1 cellular context compared by ENCODE assay signal in the genomic region with DNA sequence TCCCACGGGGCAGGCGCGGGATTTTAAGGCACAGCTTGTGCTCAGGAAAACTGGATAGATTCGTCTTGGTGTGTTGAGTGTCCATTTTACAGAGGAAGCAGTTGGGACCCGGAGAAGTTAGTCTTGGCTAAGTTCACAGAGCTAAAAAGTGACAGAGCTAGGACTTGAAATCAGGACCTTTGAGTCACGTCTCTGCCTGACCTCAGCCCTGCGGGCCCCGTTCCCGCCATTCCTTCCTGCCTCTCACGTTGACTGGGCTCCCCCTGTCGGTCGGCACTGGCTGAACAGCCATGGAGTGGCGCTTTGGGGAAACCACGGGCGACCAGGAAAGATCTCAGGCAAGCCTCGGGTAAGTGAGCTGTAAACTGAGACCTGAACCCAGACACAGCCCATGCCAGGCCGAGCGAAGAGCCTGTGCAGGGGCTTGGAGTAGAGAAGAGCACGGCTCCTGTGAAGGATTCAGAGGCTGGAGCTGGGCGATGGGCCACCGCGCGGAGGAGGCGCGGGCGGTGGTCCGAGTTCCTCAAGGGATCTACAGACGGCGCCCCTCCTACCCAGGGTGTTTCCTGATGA.
TF ChIP-seq lines count a peak whose summit lies in the region.

No MANE protein-coding gene starts in this region.

TF ChIP-seq in SK-N-SH treated with all-trans-retinoic acid at 6 μM for 48 hours, 23 proteins besides CTCF, POLR2A, EP300 and RAD21 (continued from another document):
- TF ChIP-seq RARB (CRISPR knock-in tag; IDR thresholded peaks at IDR 0.05) = no peak
- TF ChIP-seq CSDC2 (CRISPR knock-in tag; IDR thresholded peaks at IDR 0.05) = no peak
- no peak for TF ChIP-seq ZNF8 (CRISPR knock-in tag; IDR thresholded peaks at IDR 0.05)
- TF ChIP-seq, protein P1, sequence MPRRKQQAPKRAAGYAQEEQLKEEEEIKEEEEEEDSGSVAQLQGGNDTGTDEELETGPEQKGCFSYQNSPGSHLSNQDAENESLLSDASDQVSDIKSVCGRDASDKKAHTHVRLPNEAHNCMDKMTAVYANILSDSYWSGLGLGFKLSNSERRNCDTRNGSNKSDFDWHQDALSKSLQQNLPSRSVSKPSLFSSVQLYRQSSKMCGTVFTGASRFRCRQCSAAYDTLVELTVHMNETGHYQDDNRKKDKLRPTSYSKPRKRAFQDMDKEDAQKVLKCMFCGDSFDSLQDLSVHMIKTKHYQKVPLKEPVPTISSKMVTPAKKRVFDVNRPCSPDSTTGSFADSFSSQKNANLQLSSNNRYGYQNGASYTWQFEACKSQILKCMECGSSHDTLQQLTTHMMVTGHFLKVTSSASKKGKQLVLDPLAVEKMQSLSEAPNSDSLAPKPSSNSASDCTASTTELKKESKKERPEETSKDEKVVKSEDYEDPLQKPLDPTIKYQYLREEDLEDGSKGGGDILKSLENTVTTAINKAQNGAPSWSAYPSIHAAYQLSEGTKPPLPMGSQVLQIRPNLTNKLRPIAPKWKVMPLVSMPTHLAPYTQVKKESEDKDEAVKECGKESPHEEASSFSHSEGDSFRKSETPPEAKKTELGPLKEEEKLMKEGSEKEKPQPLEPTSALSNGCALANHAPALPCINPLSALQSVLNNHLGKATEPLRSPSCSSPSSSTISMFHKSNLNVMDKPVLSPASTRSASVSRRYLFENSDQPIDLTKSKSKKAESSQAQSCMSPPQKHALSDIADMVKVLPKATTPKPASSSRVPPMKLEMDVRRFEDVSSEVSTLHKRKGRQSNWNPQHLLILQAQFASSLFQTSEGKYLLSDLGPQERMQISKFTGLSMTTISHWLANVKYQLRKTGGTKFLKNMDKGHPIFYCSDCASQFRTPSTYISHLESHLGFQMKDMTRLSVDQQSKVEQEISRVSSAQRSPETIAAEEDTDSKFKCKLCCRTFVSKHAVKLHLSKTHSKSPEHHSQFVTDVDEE (CRISPR knock-in tag; IDR thresholded peaks at IDR 0.05) = no peak
- TF ChIP-seq ZC3H10 (CRISPR knock-in tag; IDR thresholded peaks at IDR 0.05) = no peak
- no peak for TF ChIP-seq TCF4 (CRISPR knock-in tag; IDR thresholded peaks at IDR 0.05; ENCODE audit: borderline replicate concordance)
- TF ChIP-seq ZFP30 (CRISPR knock-in tag; IDR thresholded peaks at IDR 0.05) = no peak
